8 cellular contexts compared by ENCODE assay signal in genomic region chr12:105420659-105421240, GRCh38.
DNase-seq lines count a peak whose midpoint lies in the region; ATAC-seq and TF ChIP-seq lines count a peak whose summit lies in the region.

No MANE protein-coding gene starts in this region.

- no peak overlapping the region for H3K27ac ChIP-seq in DOHH2 (ENCODE audit: low read depth, low read length)
- H3K27ac ChIP-seq in lung (ENCODE audit: low read depth in 1 of 2, low read length in 1 of 2): no peak overlapping the region

- no peaks in the 10 kb centered on the region for H3K4me1 ChIP-seq in DOHH2 (ENCODE audit: control insufficient read depth, low read length)
- H3K4me1 ChIP-seq in lung (ENCODE audit: control insufficient read depth in 2 of 2, insufficient read depth in 2 of 2, low read length in 2 of 2): peaks cover 0 to 2% of the 10 kb centered on the region in 2 donors

- H3K79me2 ChIP-seq in DOHH2 (ENCODE audit: control insufficient read depth, low read length): no peaks in the 10 kb centered on the region

- no peaks in the 10 kb centered on the region for H4K20me1 ChIP-seq in DOHH2 (ENCODE audit: control insufficient read depth, insufficient read depth, low read depth, low read length)

- H3K36me3 ChIP-seq in DOHH2 (ENCODE audit: control insufficient read depth, low read length) (no peaks in the 10 kb centered on the region), lung (ENCODE audit: control insufficient read depth in 2 of 2, insufficient read depth in 2 of 2, low read length in 2 of 2) (no peaks in the 10 kb centered on the region)

- peak; percentile 40 to 77 for DNase-seq in NCI-H526 (lab: John Stamatoyannopoulos, UW)
- peak; percentile 71 to 78 for DNase-seq in activated CD4-positive, alpha-beta T cell treated with anti-CD3 and anti-CD28 coated beads, Interleukin-2, amount 50 U/mL, for 48 hours
- peak; percentile 79 for DNase-seq in ecto neural progenitor cell (ENCODE audit: low spot score)
- DNase-seq in lung (ENCODE audit: low spot score): peak; percentile 71
- peak; percentile 22 for DNase-seq in stimulated activated CD8-positive, alpha-beta memory T cell treated with anti-CD3 and anti-CD28 coated beads, Interleukin-15, amount 100 ng/mL, for 1 hour (ENCODE audit: low read depth)

- no peaks in the 10 kb centered on the region for H3K9me2 ChIP-seq in DOHH2 (replicated peaks; ENCODE audit: control insufficient read depth, low read length)

- H3K4me2 ChIP-seq in DOHH2 (ENCODE audit: low read length): no peak overlapping the region

- H3F3A ChIP-seq in DOHH2 (ENCODE audit: control insufficient read depth, insufficient read depth): no peaks in the 10 kb centered on the region

- H3K9me3 ChIP-seq in DOHH2 (ENCODE audit: control insufficient read depth, insufficient read depth, low read length): no peaks in the 10 kb centered on the region
- peaks cover 0 to 2% of the 10 kb centered on the region in 2 donors for H3K9me3 ChIP-seq in lung (ENCODE audit: control insufficient read depth in 2 of 2, insufficient read depth in 1 of 2, low read length in 1 of 2)

- no peak overlapping the region for H3K4me3 ChIP-seq in DOHH2 (ENCODE audit: low read length)
- no peak overlapping the region for H3K4me3 ChIP-seq in lung

- peak; percentile 88 for TF ChIP-seq CTCF in DOHH2 (IDR thresholded peaks at IDR 0.05; ENCODE audit: low read depth, low read length, poor library complexity, severe bottlenecking)
- peak; percentile 88 for TF ChIP-seq CTCF in lung (IDR thresholded peaks at IDR 0.05; ENCODE audit: control extremely low read depth, extremely low read depth)

- no peaks in the 10 kb centered on the region for H3K27me3 ChIP-seq in DOHH2 (ENCODE audit: control insufficient read depth, low read length)
- H3K27me3 ChIP-seq in lung (ENCODE audit: control insufficient read depth, insufficient read depth): no peaks in the 10 kb centered on the region

- ATAC-seq in HG03280 (IDR thresholded peaks at IDR 0.05; ENCODE audit: unreplicated experiment): peak; percentile 75
- no peak for ATAC-seq in lung (ENCODE audit: insufficient read depth, low FRiP score)
- no peak for ATAC-seq in GM19351 (IDR thresholded peaks at IDR 0.05; ENCODE audit: unreplicated experiment)

Comparison
In these comparisons a context has a peak if more than half of its experiments do, and no peak if none do; other contexts are left out.
1. DNase-seq: peak in every context shown above with its lines; median percentile 79 in ecto neural progenitor cell; 74 in activated CD4-positive, alpha-beta T cell treated with anti-CD3 and anti-CD28 coated beads, Interleukin-2, amount 50 U/mL, for 48 hours; 71 in lung; 58 in NCI-H526; 22 in stimulated activated CD8-positive, alpha-beta memory T cell treated with anti-CD3 and anti-CD28 coated beads, Interleukin-15, amount 100 ng/mL, for 1 hour.